1 cellular context compared by ENCODE assay signal in the genomic region with DNA sequence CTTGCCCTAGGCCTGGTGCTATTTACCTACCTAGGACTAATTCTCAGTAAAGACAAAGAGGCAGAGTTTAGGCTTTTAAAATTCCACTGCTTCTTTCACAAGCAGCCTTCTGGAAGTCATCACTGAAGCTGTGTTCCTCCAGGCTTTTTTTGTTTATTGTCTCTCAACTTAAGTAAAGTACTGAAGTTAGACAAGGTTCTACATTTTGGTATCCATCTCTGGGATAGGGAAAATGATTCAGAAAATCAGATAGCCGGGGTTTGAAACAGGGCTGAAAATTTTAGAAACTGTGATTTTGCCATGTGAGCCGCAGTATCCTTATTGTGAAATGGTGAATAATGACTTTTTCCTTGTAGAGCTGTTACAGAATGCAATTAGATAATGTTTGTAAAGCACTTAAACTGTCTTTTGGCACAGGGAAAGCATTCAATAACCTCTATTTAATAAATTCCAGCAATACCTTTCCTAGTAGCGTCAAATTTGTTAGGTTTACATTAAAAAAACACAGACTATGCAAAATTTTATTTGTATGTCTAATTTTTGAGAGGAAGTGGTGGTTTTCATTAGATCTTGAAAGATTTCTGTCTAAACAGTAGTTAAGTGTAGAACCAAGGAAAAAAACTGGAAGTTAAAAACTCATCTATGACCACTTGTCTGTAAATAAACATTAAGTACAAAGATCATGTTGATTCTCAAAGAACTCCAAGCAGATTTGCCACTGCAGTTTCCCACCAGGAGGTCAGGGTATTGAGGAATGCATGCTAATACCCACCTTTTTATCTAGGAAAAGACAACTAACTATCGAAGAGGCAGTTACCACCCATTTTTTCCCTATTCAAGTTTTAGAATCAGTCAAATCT.
TF ChIP-seq lines count a peak whose summit lies in the region.

No MANE protein-coding gene starts in this region.

TF ChIP-seq in IMR-90, 13 proteins besides CTCF, POLR2A, EP300 and RAD21:
- TF ChIP-seq, protein P1, sequence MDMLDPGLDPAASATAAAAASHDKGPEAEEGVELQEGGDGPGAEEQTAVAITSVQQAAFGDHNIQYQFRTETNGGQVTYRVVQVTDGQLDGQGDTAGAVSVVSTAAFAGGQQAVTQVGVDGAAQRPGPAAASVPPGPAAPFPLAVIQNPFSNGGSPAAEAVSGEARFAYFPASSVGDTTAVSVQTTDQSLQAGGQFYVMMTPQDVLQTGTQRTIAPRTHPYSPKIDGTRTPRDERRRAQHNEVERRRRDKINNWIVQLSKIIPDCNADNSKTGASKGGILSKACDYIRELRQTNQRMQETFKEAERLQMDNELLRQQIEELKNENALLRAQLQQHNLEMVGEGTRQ (IDR thresholded peaks at IDR 0.05; ENCODE audit: low read depth, low read length): no peak
- TF ChIP-seq MAFK (IDR thresholded peaks at IDR 0.05; ENCODE audit: low read depth, low read length): no peak
- TF ChIP-seq RCOR1 (IDR thresholded peaks at IDR 0.05; ENCODE audit: insufficient replicate concordance, low read length): no peak
- peak; percentile 49; the same call in 1 of the 2 replicates for TF ChIP-seq CEBPB (IDR thresholded peaks at IDR 0.05; ENCODE audit: low read depth, low read length)
